Comparison of ENCODE assay signal across 1 cellular context in genomic region chr5:177497297-177498012, GRCh38.
A peak's percentile ranks its signal among the peaks of the same experiment; 100 is the strongest.
TF ChIP-seq lines count a peak whose summit lies in the region.

PDLIM7 (minus strand) TSS chr5:177497604; CDS start chr5:177496512, 1,092 bp downstream.

TF ChIP-seq in HepG2, 621 proteins besides CTCF, POLR2A, EP300 and RAD21 (continued from another document and continues in another):
- TF ChIP-seq ZNF710 (CRISPR knock-in tag; IDR thresholded peaks at IDR 0.05; ENCODE audit: borderline replicate concordance) = 0 out of 2 replicates have a peak, but pooled peaks have one; percentile 54
- TF ChIP-seq HDAC1 (CRISPR knock-in tag; IDR thresholded peaks at IDR 0.05) = peak; percentile 80
- TF ChIP-seq FUBP1 (CRISPR knock-in tag; IDR thresholded peaks at IDR 0.05; ENCODE audit: borderline replicate concordance) = no peak
- no peak for TF ChIP-seq THRA (CRISPR knock-in tag; IDR thresholded peaks at IDR 0.05; ENCODE audit: borderline replicate concordance)
- peak; percentile 2 for TF ChIP-seq HNRNPK (IDR thresholded peaks at IDR 0.05; ENCODE audit: low read depth, low read length, poor library complexity, severe bottlenecking)
- TF ChIP-seq ZFP62 (CRISPR knock-in tag; IDR thresholded peaks at IDR 0.05) = no peak
- TF ChIP-seq RBFOX2 (IDR thresholded peaks at IDR 0.05; ENCODE audit: low read depth, low read length) = peak; percentile 90
- no peak for TF ChIP-seq SCMH1 (CRISPR knock-in tag; IDR thresholded peaks at IDR 0.05; ENCODE audit: borderline replicate concordance)
- TF ChIP-seq LCORL (IDR thresholded peaks at IDR 0.05) = no peak
- TF ChIP-seq LCORL (CRISPR knock-in tag; IDR thresholded peaks at IDR 0.05) = peak; percentile 66
- no peak for TF ChIP-seq ZNF275 (CRISPR knock-in tag; IDR thresholded peaks at IDR 0.05; ENCODE audit: borderline replicate concordance)
- no peak for TF ChIP-seq JDP2 (CRISPR knock-in tag; IDR thresholded peaks at IDR 0.05; ENCODE audit: borderline replicate concordance)
- TF ChIP-seq ZNF709 (CRISPR knock-in tag; IDR thresholded peaks at IDR 0.05) = peak; percentile 77
- peak; percentile 92; the same call in 1 of the 2 replicates for TF ChIP-seq MTERF4 (CRISPR knock-in tag; IDR thresholded peaks at IDR 0.05)
- peak; percentile 42; the same call in 1 of the 2 replicates for TF ChIP-seq TFDP2 (CRISPR knock-in tag; IDR thresholded peaks at IDR 0.05)
- TF ChIP-seq IRF9 (CRISPR knock-in tag; IDR thresholded peaks at IDR 0.05; ENCODE audit: borderline replicate concordance) = peak; percentile 20; the same call in 1 of the 2 replicates
- TF ChIP-seq MAZ (IDR thresholded peaks at IDR 0.05; ENCODE audit: borderline replicate concordance, low read depth, low read length) = no peak; the same call in 1 of the 2 replicates
- peak; percentile 34 for TF ChIP-seq MAZ (CRISPR knock-in tag; IDR thresholded peaks at IDR 0.05; ENCODE audit: low read depth)
- no peak for TF ChIP-seq MBD4 (IDR thresholded peaks at IDR 0.05; ENCODE audit: borderline replicate concordance, low read length)
- no peak for TF ChIP-seq U2AF2 (IDR thresholded peaks at IDR 0.05; ENCODE audit: low read depth, low read length)
- TF ChIP-seq ZSCAN25 (CRISPR knock-in tag; IDR thresholded peaks at IDR 0.05) = 0 out of 2 replicates have a peak, but pooled peaks have one; percentile 56
- 0 out of 2 replicates have a peak, but pooled peaks have one; percentile 20 for TF ChIP-seq GATAD1 (CRISPR knock-in tag; IDR thresholded peaks at IDR 0.05)
- TF ChIP-seq PHB2 (IDR thresholded peaks at IDR 0.05; ENCODE audit: partially characterized antibody) = no peak
- TF ChIP-seq ISX (CRISPR knock-in tag; conservative IDR thresholded peaks at IDR 0.05) = peak; percentile 70; the same call in 1 of the 2 replicates
- TF ChIP-seq HOXA3 (CRISPR knock-in tag; IDR thresholded peaks at IDR 0.05) = peak; percentile 25; the same call in 1 of the 2 replicates
- TF ChIP-seq TFE3 (CRISPR knock-in tag; IDR thresholded peaks at IDR 0.05) = no peak
- peak; percentile 68 for TF ChIP-seq ARNT2 (CRISPR knock-in tag; IDR thresholded peaks at IDR 0.05; ENCODE audit: low read depth)
- TF ChIP-seq ZNF264 (CRISPR knock-in tag; IDR thresholded peaks at IDR 0.05) = peak; percentile 52; the same call in 1 of the 2 replicates
- TF ChIP-seq LRRFIP1 (CRISPR knock-in tag; conservative IDR thresholded peaks at IDR 0.05) = no peak
- no peak for TF ChIP-seq IKZF4 (CRISPR knock-in tag; IDR thresholded peaks at IDR 0.05; ENCODE audit: borderline replicate concordance, low read depth, not compliant biosample characterization)
- peak; percentile 45; the same call in 1 of the 2 replicates for TF ChIP-seq ZNF274 (CRISPR knock-in tag; IDR thresholded peaks at IDR 0.05)
- TF ChIP-seq ERF (CRISPR knock-in tag; IDR thresholded peaks at IDR 0.05) = no peak; the same call in 1 of the 2 replicates
- no peak for TF ChIP-seq ZNF792 (CRISPR knock-in tag; IDR thresholded peaks at IDR 0.05)
- 0 out of 2 replicates have a peak, but pooled peaks have one; percentile 41 for TF ChIP-seq IRX3 (CRISPR knock-in tag; IDR thresholded peaks at IDR 0.05; ENCODE audit: borderline replicate concordance, low read depth)
- no peak for TF ChIP-seq ETV5 (CRISPR knock-in tag; IDR thresholded peaks at IDR 0.05; ENCODE audit: borderline replicate concordance)
- TF ChIP-seq ZNF235 (CRISPR knock-in tag; IDR thresholded peaks at IDR 0.05; ENCODE audit: borderline replicate concordance) = peak; percentile 70; the same call in 1 of the 2 replicates
- peak; percentile 77 for TF ChIP-seq ZNF687 (CRISPR knock-in tag; IDR thresholded peaks at IDR 0.05)
- no peak for TF ChIP-seq HCFC1 (IDR thresholded peaks at IDR 0.05; ENCODE audit: low read depth, low read length)
- TF ChIP-seq NR0B2 (CRISPR knock-in tag; IDR thresholded peaks at IDR 0.05) = peak; percentile 58; the same call in 1 of the 2 replicates
- no peak for TF ChIP-seq ZNF354B (CRISPR knock-in tag; IDR thresholded peaks at IDR 0.05)
- TF ChIP-seq ZKSCAN8 (CRISPR knock-in tag; IDR thresholded peaks at IDR 0.05; ENCODE audit: borderline replicate concordance) = no peak
- peak; percentile 83 for TF ChIP-seq ZNF790 (CRISPR knock-in tag; IDR thresholded peaks at IDR 0.05; ENCODE audit: borderline replicate concordance)
